ENCODE assay signal across 24 cellular contexts in genomic region chr1:13801711-13802486, GRCh38.
DNase-seq lines count a peak whose midpoint lies in the region; FAIRE-seq and TF ChIP-seq lines count a peak whose summit lies in the region.
"Had no signal": no experiment of that assay in that cellular context is flagged by ENCODE, and none has a peak within 500 bp of the region (broad histone marks: within the 10 kb centered on the region; RNA-seq: fewer than 3 reads in every experiment).

No MANE protein-coding gene starts in this region.

- H3K27ac Mint-ChIP-seq in activated naive CD4-positive, alpha-beta T cell treated with anti-CD3 and anti-CD28 coated beads, Interleukin-2, amount 10 ng/mL, durations not matched to agents 7 days and 5 days, result peak overlapping the region; percentile 42
- no peak overlapping the region for H3K27ac Mint-ChIP-seq in activated naive CD4-positive, alpha-beta T cell treated with anti-CD3 and anti-CD28 coated beads for 36 hours
- H3K27ac Mint-ChIP-seq in CD8-positive, alpha-beta memory T cell, result peak overlapping the region in 1 of 8 donors; percentile 37
- H3K27ac Mint-ChIP-seq in activated T-helper 2 cell treated with anti-CD3 and anti-CD28 coated beads, Interferon-gamma antibody, Interleukin-2, Interleukin-4, amounts not matched to agents 10 μg/mL and 5 μg/mL and 100 μg/mL, durations not matched to agents 14 hours and 24 hours and 36 hours, result no peak overlapping the region
- H3K27ac Mint-ChIP-seq: IgD-negative memory B cell had no signal

- dilution Hi-C loops in keratinocyte (cut with MboI; ENCODE audit: extremely low pct_ligation_motif_present, low sequenced_read_pairs), result no loop called here

- POLR2A ChIA-PET in CD8-positive, alpha-beta memory T cell (lab: Charles Lee), result no interaction called here

- peak overlapping the region; percentile 36 for H3K9ac ChIP-seq in keratinocyte (ENCODE audit: control insufficient read depth, extremely low read depth, insufficient read depth, low read length)
- H3K9ac ChIP-seq: parathyroid adenoma had no signal

- H3K36me3 ChIP-seq in keratinocyte (ENCODE audit: control insufficient read depth in 2 of 2, extremely low read depth in 1 of 2, insufficient read depth in 2 of 2, low read length in 2 of 2) (no peaks in the 10 kb centered on the region), suprapubic skin (no peaks in the 10 kb centered on the region)
- H3K36me3 ChIP-seq in CD8-positive, alpha-beta memory T cell (ENCODE audit: insufficient read depth, low read length), result no peaks in the 10 kb centered on the region
- H3K36me3 ChIP-seq: uterus had no signal

- TF ChIP-seq CTCF in keratinocyte (optimal IDR thresholded peaks at IDR 0.05 in 1 of 3, IDR thresholded peaks at IDR 0.05 in 1 of 3, conservative IDR thresholded peaks at IDR 0.05 in 1 of 3; ENCODE audit: extremely low read depth in 1 of 3, insufficient read depth in 2 of 3, low read length in 3 of 3) (peak; percentile 8 to 38 (median 37)), suprapubic skin (IDR thresholded peaks at IDR 0.05) (no peak)

- H3K27ac ChIP-seq in keratinocyte (ENCODE audit: control insufficient read depth, insufficient read depth, low read length) (peak overlapping the region; percentile 52), suprapubic skin (peak overlapping the region; percentile 83)
- H3K27ac ChIP-seq in CD8-positive, alpha-beta memory T cell (ENCODE audit: low read depth, low read length), result no peak overlapping the region
- H3K27ac ChIP-seq: heart left ventricle, parathyroid adenoma, SJSA1, spleen, uterus had no signal

- CTCF ChIA-PET in activated naive CD4-positive, alpha-beta T cell treated with anti-CD3 and anti-CD28 coated beads, Interleukin-2, amount 10 ng/mL, durations not matched to agents 7 days and 5 days (lab: Charles Lee), result interaction anchor here (1.2 kb wide), 1 partner anchor 137 kb away, joined by 4 read pairs; no protein-coding TSS in a partner anchor
- CTCF ChIA-PET in activated naive CD4-positive, alpha-beta T cell treated with anti-CD3 and anti-CD28 coated beads for 36 hours (lab: Charles Lee), result no interaction called here
- CTCF ChIA-PET in CD8-positive, alpha-beta memory T cell (lab: Charles Lee), result no interaction called here

- H3K4me3 ChIP-seq in keratinocyte (ENCODE audit: control insufficient read depth in 2 of 3, extremely low read depth in 1 of 3, insufficient read depth in 2 of 3, low read depth in 1 of 3, low read length in 3 of 3), result peak overlapping the region in 1 of 3 experiments; percentile 15
- H3K4me3 ChIP-seq in suprapubic skin, result no peak overlapping the region
- H3K4me3 ChIP-seq in CD8-positive, alpha-beta memory T cell (ENCODE audit: low read length), result no peak overlapping the region
- H3K4me3 ChIP-seq: GM12878, heart left ventricle, SJSA1, spleen, uterus had no signal

- H2AFZ ChIP-seq in keratinocyte (ENCODE audit: control insufficient read depth, low read length), result peak overlapping the region; percentile 2
- H2AFZ ChIP-seq: parathyroid adenoma had no signal

- no peak for TF ChIP-seq EP300 in suprapubic skin (IDR thresholded peaks at IDR 0.05)

- no peaks in the 10 kb centered on the region for H3K27me3 ChIP-seq in keratinocyte (ENCODE audit: control insufficient read depth, extremely low read depth, insufficient read depth, low read length)
- no peaks in the 10 kb centered on the region for H3K27me3 ChIP-seq in suprapubic skin
- no peaks in the 10 kb centered on the region for H3K27me3 ChIP-seq in CD8-positive, alpha-beta memory T cell (ENCODE audit: insufficient read depth, low read length, poor library complexity, severe bottlenecking)
- H3K27me3 ChIP-seq: heart left ventricle, SJSA1, spleen, uterus had no signal

- TF ChIP-seq POLR2A in suprapubic skin (IDR thresholded peaks at IDR 0.05), result no peak

- H3K4me1 Mint-ChIP-seq in activated naive CD4-positive, alpha-beta T cell treated with anti-CD3 and anti-CD28 coated beads, Interleukin-2, amount 10 ng/mL, durations not matched to agents 7 days and 5 days, result peaks cover 14% of the 10 kb centered on the region
- H3K4me1 Mint-ChIP-seq in activated naive CD4-positive, alpha-beta T cell treated with anti-CD3 and anti-CD28 coated beads for 36 hours (ENCODE audit: low read depth), result peaks cover 18% of the 10 kb centered on the region
- H3K4me1 Mint-ChIP-seq in CD8-positive, alpha-beta memory T cell, result peaks cover 39 to 58% (median 41%) of the 10 kb centered on the region in 3 donors
- no peaks in the 10 kb centered on the region for H3K4me1 Mint-ChIP-seq in activated T-helper 2 cell treated with anti-CD3 and anti-CD28 coated beads, Interferon-gamma antibody, Interleukin-2, Interleukin-4, amounts not matched to agents 10 μg/mL and 5 μg/mL and 100 μg/mL, durations not matched to agents 14 hours and 24 hours and 36 hours (ENCODE audit: low read depth)

- WGBS in suprapubic skin, result 73% methylated on average over 20 of the region's 20 CpGs

- peaks cover 3% of the 10 kb centered on the region for H3K36me3 Mint-ChIP-seq in activated naive CD4-positive, alpha-beta T cell treated with anti-CD3 and anti-CD28 coated beads, Interleukin-2, amount 10 ng/mL, durations not matched to agents 7 days and 5 days
- peaks cover 2% of the 10 kb centered on the region for H3K36me3 Mint-ChIP-seq in activated naive CD4-positive, alpha-beta T cell treated with anti-CD3 and anti-CD28 coated beads for 36 hours (ENCODE audit: low read depth)
- H3K36me3 Mint-ChIP-seq in CD8-positive, alpha-beta memory T cell, result peaks cover 0 to 54% (median 6%) of the 10 kb centered on the region in 3 donors
- no peaks in the 10 kb centered on the region for H3K36me3 Mint-ChIP-seq in activated T-helper 2 cell treated with anti-CD3 and anti-CD28 coated beads, Interferon-gamma antibody, Interleukin-2, Interleukin-4, amounts not matched to agents 10 μg/mL and 5 μg/mL and 100 μg/mL, durations not matched to agents 14 hours and 24 hours and 36 hours (ENCODE audit: low read depth)

- no peak for DNase-seq in activated naive CD4-positive, alpha-beta T cell treated with anti-CD3 and anti-CD28 coated beads, Interleukin-2, amount 10 ng/mL, durations not matched to agents 7 days and 5 days
- no peak for DNase-seq in activated naive CD4-positive, alpha-beta T cell treated with anti-CD3 and anti-CD28 coated beads for 36 hours
- peak; percentile 16 for DNase-seq in SW480 (ENCODE audit: low spot score)
- DNase-seq in keratinocyte (ENCODE audit: low read depth, low spot score), result no peak
- DNase-seq in suprapubic skin (ENCODE audit: low spot score in 2 of 2), result no peak
- DNase-seq in CD8-positive, alpha-beta memory T cell, result no peak
- DNase-seq in activated T-helper 2 cell treated with anti-CD3 and anti-CD28 coated beads, Interferon-gamma antibody, Interleukin-2, Interleukin-4, amounts not matched to agents 10 μg/mL and 5 μg/mL and 100 μg/mL, durations not matched to agents 14 hours and 24 hours and 36 hours (ENCODE audit: low spot score), result no peak
- no peak for DNase-seq in HUDEP-2 (lab: John Stamatoyannopoulos, UW; ENCODE audit: unreplicated experiment in 76 of 76)
- DNase-seq: ACHN; activated CD4-positive, alpha-beta T cell treated with anti-CD3 and anti-CD28 coated beads for 48 hours; activated T-cell treated with anti-CD3 and anti-CD28 coated beads, Interleukin-2, amount 50 U/mL, for 1 hour; amniotic stem cell; COR-L47; heart left ventricle; NCI-H1092; NCI-H2227 treated with DMSO at 0.1 percent for 48 hours; spleen; stimulated activated naive CD4-positive, alpha-beta T cell; T-helper 9 cell; uterus had no signal

- no peaks in the 10 kb centered on the region for H4K20me1 ChIP-seq in keratinocyte (ENCODE audit: control insufficient read depth, extremely low read depth, insufficient read depth, low read length)

- H3K9me3 Mint-ChIP-seq in activated naive CD4-positive, alpha-beta T cell treated with anti-CD3 and anti-CD28 coated beads, Interleukin-2, amount 10 ng/mL, durations not matched to agents 7 days and 5 days, result no peaks in the 10 kb centered on the region
- no peaks in the 10 kb centered on the region for H3K9me3 Mint-ChIP-seq in activated naive CD4-positive, alpha-beta T cell treated with anti-CD3 and anti-CD28 coated beads for 36 hours
- H3K9me3 Mint-ChIP-seq in CD8-positive, alpha-beta memory T cell, result no peaks in the 10 kb centered on the region
- no peaks in the 10 kb centered on the region for H3K9me3 Mint-ChIP-seq in activated T-helper 2 cell treated with anti-CD3 and anti-CD28 coated beads, Interferon-gamma antibody, Interleukin-2, Interleukin-4, amounts not matched to agents 10 μg/mL and 5 μg/mL and 100 μg/mL, durations not matched to agents 14 hours and 24 hours and 36 hours
- H3K9me3 Mint-ChIP-seq: IgD-negative memory B cell had no signal

- H3K4me1 ChIP-seq in keratinocyte (ENCODE audit: control insufficient read depth, extremely low read depth, insufficient read depth, low read length) (peaks cover 28% of the 10 kb centered on the region), suprapubic skin (peaks cover 40% of the 10 kb centered on the region)
- H3K4me1 ChIP-seq in CD8-positive, alpha-beta memory T cell (ENCODE audit: insufficient read depth, low read length), result no peaks in the 10 kb centered on the region
- H3K4me1 ChIP-seq: parathyroid adenoma, SJSA1, uterus had no signal

- intact Hi-C loops in activated naive CD4-positive, alpha-beta T cell treated with anti-CD3 and anti-CD28 coated beads for 36 hours (cut with micrococcal nuclease), result no loop called here
- intact Hi-C loops in activated T-helper 2 cell treated with anti-CD3 and anti-CD28 coated beads, Interferon-gamma antibody, Interleukin-2, Interleukin-4, amounts not matched to agents 10 μg/mL and 5 μg/mL and 100 μg/mL, durations not matched to agents 14 hours and 24 hours and 36 hours (cut with micrococcal nuclease), result no loop called here

- no peak overlapping the region for H3K4me3 Mint-ChIP-seq in activated naive CD4-positive, alpha-beta T cell treated with anti-CD3 and anti-CD28 coated beads, Interleukin-2, amount 10 ng/mL, durations not matched to agents 7 days and 5 days
- no peak overlapping the region for H3K4me3 Mint-ChIP-seq in activated naive CD4-positive, alpha-beta T cell treated with anti-CD3 and anti-CD28 coated beads for 36 hours
- no peak overlapping the region for H3K4me3 Mint-ChIP-seq in CD8-positive, alpha-beta memory T cell
- H3K4me3 Mint-ChIP-seq in activated T-helper 2 cell treated with anti-CD3 and anti-CD28 coated beads, Interferon-gamma antibody, Interleukin-2, Interleukin-4, amounts not matched to agents 10 μg/mL and 5 μg/mL and 100 μg/mL, durations not matched to agents 14 hours and 24 hours and 36 hours (ENCODE audit: low read depth), result no peak overlapping the region
- H3K4me3 Mint-ChIP-seq: IgD-negative memory B cell had no signal

- peaks cover 4% of the 10 kb centered on the region for H3K9me1 ChIP-seq in keratinocyte (ENCODE audit: control insufficient read depth, extremely low read depth, insufficient read depth, low read length)

- no peaks in the 10 kb centered on the region for H3K79me2 ChIP-seq in keratinocyte (ENCODE audit: control insufficient read depth, insufficient read depth, low read length)
- H3K79me2 ChIP-seq: parathyroid adenoma had no signal

- H3K9me3 ChIP-seq in keratinocyte (ENCODE audit: control insufficient read depth, low read depth, low read length), result no peaks in the 10 kb centered on the region
- H3K9me3 ChIP-seq in suprapubic skin, result no peaks in the 10 kb centered on the region
- H3K9me3 ChIP-seq in CD8-positive, alpha-beta memory T cell (ENCODE audit: low read length), result no peaks in the 10 kb centered on the region
- H3K9me3 ChIP-seq: heart left ventricle, SJSA1, spleen, uterus had no signal

- peak; percentile 5 for FAIRE-seq in keratinocyte (lab: Jason Lieb, UNC)
- FAIRE-seq: GM12878 had no signal

- no peaks in the 10 kb centered on the region for H3K27me3 Mint-ChIP-seq in activated naive CD4-positive, alpha-beta T cell treated with anti-CD3 and anti-CD28 coated beads, Interleukin-2, amount 10 ng/mL, durations not matched to agents 7 days and 5 days
- H3K27me3 Mint-ChIP-seq in activated naive CD4-positive, alpha-beta T cell treated with anti-CD3 and anti-CD28 coated beads for 36 hours (ENCODE audit: low read depth), result no peaks in the 10 kb centered on the region
- no peaks in the 10 kb centered on the region for H3K27me3 Mint-ChIP-seq in CD8-positive, alpha-beta memory T cell
- H3K27me3 Mint-ChIP-seq in activated T-helper 2 cell treated with anti-CD3 and anti-CD28 coated beads, Interferon-gamma antibody, Interleukin-2, Interleukin-4, amounts not matched to agents 10 μg/mL and 5 μg/mL and 100 μg/mL, durations not matched to agents 14 hours and 24 hours and 36 hours (ENCODE audit: low read depth), result no peaks in the 10 kb centered on the region
- H3K27me3 Mint-ChIP-seq: IgD-negative memory B cell had no signal

- H3K4me2 ChIP-seq in keratinocyte (ENCODE audit: control insufficient read depth, extremely low read depth, insufficient read depth, low read depth, low read length), result peak overlapping the region; percentile 62

Comparison
In these comparisons a context has a peak if more than half of its experiments do, and no peak if none do; other contexts are left out.
1. CTCF ChIP-seq: peak in keratinocyte (3 of 3); none in suprapubic skin (0 of 2).